14 cellular contexts compared by ENCODE assay signal in the genomic region with DNA sequence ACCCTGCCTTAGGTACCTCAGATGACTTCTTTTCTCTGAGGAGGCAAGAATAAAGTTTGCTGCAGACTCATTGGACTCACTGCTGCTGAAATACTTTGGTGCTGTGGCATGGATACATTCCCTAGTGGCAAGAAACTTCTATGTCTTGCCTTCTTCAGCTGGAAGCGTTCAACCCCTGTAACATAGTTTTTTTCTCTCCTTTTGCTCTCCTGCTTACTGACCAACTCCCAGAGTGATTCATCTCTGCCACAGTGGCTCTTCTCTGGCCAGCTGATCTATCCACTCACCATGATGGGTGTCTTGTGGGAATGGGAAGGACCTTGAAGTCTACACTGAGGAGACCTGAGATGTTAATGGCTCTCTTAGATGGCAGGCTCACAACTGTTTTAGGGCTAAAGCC.
DNase-seq lines count a peak whose midpoint lies in the region; ATAC-seq and TF ChIP-seq lines count a peak whose summit lies in the region.
"Had no signal": no experiment of that assay in that cellular context is flagged by ENCODE, and none has a peak within 500 bp of the region (broad histone marks: within the 10 kb centered on the region; RNA-seq: fewer than 3 reads in every experiment).

No MANE protein-coding gene starts in this region.

- 75 to 82% methylated on average over 1 of the region's 1 CpG for WGBS in aorta, 2 donors

- H3K4me3 ChIP-seq in aorta (ENCODE audit: low read length in 2 of 2) = no peak overlapping the region

- H3K27ac ChIP-seq in C4-2B (peak overlapping the region; percentile 44; the same call in 1 of the 2 replicates), aorta (ENCODE audit: low read depth in 1 of 2, low read length in 2 of 2) (no peak overlapping the region)

- DNase-seq in LoVo (ENCODE audit: low spot score) (peak; percentile 24), kidney tubule cell (ENCODE audit: low spot score) (peak; percentile 40), aorta (no peak), NCI-H2171 treated with DMSO at 0.1 percent for 48 hours (lab: John Stamatoyannopoulos, UW) (no peak), NCI-H748 treated with DMSO at 0.1 percent for 48 hours (lab: John Stamatoyannopoulos, UW) (no peak)
- DNase-seq: ACHN; BE2C; C1 segment of cervical spinal cord; Caco-2; CD4-positive, alpha-beta T cell; H9; KBM-7 had no signal

- no peak for TF ChIP-seq CTCF in C4-2B (conservative IDR thresholded peaks at IDR 0.05)

- H3K36me3 ChIP-seq in aorta (ENCODE audit: control insufficient read depth in 1 of 2, insufficient read depth in 2 of 2, low read length in 1 of 2) = no peaks in the 10 kb centered on the region
- H3K36me3 ChIP-seq: BE2C had no signal

- H3K9me3 ChIP-seq in aorta (ENCODE audit: control insufficient read depth, low read length) = peaks cover 2% of the 10 kb centered on the region
- H3K9me3 ChIP-seq: BE2C had no signal

- H3K27me3 ChIP-seq in aorta (ENCODE audit: control insufficient read depth in 1 of 2, insufficient read depth in 2 of 2, low read length in 1 of 2) = no peaks in the 10 kb centered on the region
- H3K27me3 ChIP-seq: BE2C had no signal

- no peaks in the 10 kb centered on the region for H3K4me1 ChIP-seq in aorta (ENCODE audit: control insufficient read depth in 1 of 2, insufficient read depth in 2 of 2, low read length in 2 of 2)
- H3K4me1 ChIP-seq: BE2C, Caco-2 had no signal

- intact Hi-C loops in aorta (cut with DNase I) = no loop called here

- peak; percentile 7 for ATAC-seq in aorta (ENCODE audit: low FRiP score)
- ATAC-seq in GM19467 (IDR thresholded peaks at IDR 0.05; ENCODE audit: unreplicated experiment) = no peak

Comparison
In these comparisons a context has a peak if more than half of its experiments do, and no peak if none do; other contexts are left out.
1. DNase-seq: peak in LoVo (single experiment) and kidney tubule cell (single experiment); none in aorta (0 of 2), NCI-H2171 treated with DMSO at 0.1 percent for 48 hours (single experiment) and NCI-H748 treated with DMSO at 0.1 percent for 48 hours (single experiment).